ENCODE assay signal across 8 cellular contexts in the genomic region with DNA sequence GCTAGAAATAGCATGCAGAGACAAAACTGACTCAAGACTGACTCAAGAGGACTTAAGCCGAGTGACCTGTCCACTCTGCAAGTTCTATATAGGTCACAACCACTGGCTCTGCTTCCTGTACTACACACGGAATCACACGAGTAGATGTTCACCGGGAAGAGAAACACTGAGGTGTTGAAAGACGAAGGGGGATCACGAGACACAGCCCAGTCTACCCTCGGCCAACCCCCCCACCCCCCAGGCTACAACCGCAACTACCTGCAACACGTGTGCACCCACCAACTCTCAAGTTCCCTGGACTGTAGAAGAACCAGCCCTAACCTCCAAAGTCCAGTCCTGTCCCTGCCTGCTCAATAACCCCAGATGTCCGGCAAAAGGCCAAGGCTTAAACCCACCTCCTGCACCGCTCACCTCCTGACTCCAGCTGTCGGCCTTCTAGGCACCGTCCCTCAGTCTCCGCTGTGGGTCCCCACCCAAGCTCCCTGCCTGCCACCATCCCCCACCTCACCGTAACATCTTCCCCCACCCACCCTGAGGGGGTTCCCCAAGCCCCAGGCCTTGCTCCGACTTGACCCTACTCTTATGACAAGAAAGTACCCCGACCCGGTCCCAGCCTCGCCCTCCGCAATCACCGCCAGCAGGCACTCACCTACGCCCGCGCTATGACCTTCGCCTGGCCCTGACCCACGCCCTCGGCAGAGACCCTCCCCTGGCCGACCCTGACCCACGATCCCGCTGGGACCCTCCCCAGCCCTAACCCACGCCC. TPM values are rescaled to one million over a fixed set of nuclear protein-coding genes. Genes with fewer than 3 reads are reported as not detected.
DNase-seq lines count a peak whose midpoint lies in the region; ATAC-seq and TF ChIP-seq lines count a peak whose summit lies in the region.

No MANE protein-coding gene starts in this region.

- no peak for TF ChIP-seq CTCF in BJ (IDR thresholded peaks at IDR 0.05; ENCODE audit: insufficient read depth, low read depth, low read length)
- no peak for TF ChIP-seq CTCF in PC-3 (conservative IDR thresholded peaks at IDR 0.05; ENCODE audit: low read depth, low read length)
- TF ChIP-seq CTCF in colonic mucosa (IDR thresholded peaks at IDR 0.05), result no peak
- no peak for TF ChIP-seq CTCF in lower lobe of right lung (IDR thresholded peaks at IDR 0.05)
- TF ChIP-seq CTCF in tibial artery (IDR thresholded peaks at IDR 0.05), result no peak

- DNase-seq in BJ (ENCODE audit: low read depth) (no peak), PC-3 (no peak), colonic mucosa (peak; percentile 58), lower lobe of right lung (no peak), tibial artery (peak in 1 of 2 donors; percentile 72), SIG-M5 (lab: John Stamatoyannopoulos, UW) (no peak)

- H3K79me2 ChIP-seq in PC-3 (ENCODE audit: low read length), result peaks cover 57% of the 10 kb centered on the region

- H3K4me3 ChIP-seq in BJ (ENCODE audit: low read depth, low read length), result peak overlapping the region; percentile 100
- peak overlapping the region; percentile 83 for H3K4me3 ChIP-seq in PC-3 (ENCODE audit: low read length)
- H3K4me3 ChIP-seq in colonic mucosa, result peak overlapping the region; percentile 96
- peak overlapping the region; percentile 97 for H3K4me3 ChIP-seq in lower lobe of right lung
- H3K4me3 ChIP-seq in tibial artery, result peak overlapping the region; percentile 99 to 100

- H3K9me2 ChIP-seq in PC-3 (replicated peaks; ENCODE audit: low read length), result no peaks in the 10 kb centered on the region

- BruUV-seq in PC-3 (replicated peaks; lab: Mats Ljungman, UMichigan), result TSS peak; percentile 54

- H3K27ac ChIP-seq in PC-3 (ENCODE audit: low read length), result peak overlapping the region; percentile 57
- peak overlapping the region; percentile 91 for H3K27ac ChIP-seq in colonic mucosa
- H3K27ac ChIP-seq in lower lobe of right lung, result peak overlapping the region; percentile 96
- H3K27ac ChIP-seq in tibial artery, result peak overlapping the region; percentile 86 to 95

- ATAC-seq in GM21717 (IDR thresholded peaks at IDR 0.05; ENCODE audit: unreplicated experiment), result peak; percentile 5
- ATAC-seq in PC-3, result peak; percentile 13
- ATAC-seq in lower lobe of right lung, result peak; percentile 20 to 25
- ATAC-seq in GM21786 (IDR thresholded peaks at IDR 0.05; ENCODE audit: unreplicated experiment), result no peak

- CTCF ChIA-PET in BJ (lab: Yijun Ruan, JAX), result interaction anchor here (1.5 kb wide), 1 partner anchor 10 kb away, joined by 3 read pairs; no protein-coding TSS in a partner anchor
- CTCF ChIA-PET in PC-3 (lab: Charles Lee), result no interaction called here

- no peaks in the 10 kb centered on the region for H3K9me3 ChIP-seq in PC-3 (ENCODE audit: low read length)
- no peaks in the 10 kb centered on the region for H3K9me3 ChIP-seq in colonic mucosa
- no peaks in the 10 kb centered on the region for H3K9me3 ChIP-seq in lower lobe of right lung
- no peaks in the 10 kb centered on the region for H3K9me3 ChIP-seq in tibial artery

- peak overlapping the region; percentile 99 for H3K4me2 ChIP-seq in PC-3 (ENCODE audit: low read length)

- H3K36me3 ChIP-seq in BJ (ENCODE audit: control insufficient read depth, insufficient read depth, low read length) (0 out of 2 replicates have a peak, but pooled peaks cover 3% of the 10 kb centered on the region), PC-3 (ENCODE audit: low read depth, low read length) (no peaks in the 10 kb centered on the region), colonic mucosa (no peaks in the 10 kb centered on the region), lower lobe of right lung (peaks cover 2% of the 10 kb centered on the region), tibial artery (no peaks in the 10 kb centered on the region)

- H3K9ac ChIP-seq in PC-3 (ENCODE audit: low read length), result peak overlapping the region; percentile 97
- H3K9ac ChIP-seq in colonic mucosa (ENCODE audit: low read depth in 2 of 2, low read length in 2 of 2), result peak overlapping the region; percentile 95 to 99

- intact Hi-C loops in PC-3 (cut with micrococcal nuclease) (no loop called here), colonic mucosa (cut with DNase I) (no loop called here), lower lobe of right lung (cut with DNase I) (no loop called here), tibial artery (cut with DNase I; ENCODE audit: low total_unique reads) (loop anchor here (5.0 to 10.0 kb wide), 2 partner anchors 41 to 147 kb away; partner anchors contain the start of gene DGKQ)

- H3F3A ChIP-seq in PC-3 (ENCODE audit: low read length, unreplicated experiment), result no peaks in the 10 kb centered on the region

- POLR2A ChIA-PET in BJ (lab: Charles Lee), result interaction anchor here (0.5 kb wide), 1 partner anchor 204 kb away, joined by 5 read pairs; no protein-coding TSS in a partner anchor
- POLR2A ChIA-PET in PC-3 (lab: Charles Lee; ENCODE audit: unreplicated experiment), result interaction anchor here (0.6 to 0.8 kb wide), 2 partner anchors 157 to 258 kb away, joined by 4 to 5 read pairs; no protein-coding TSS in a partner anchor

- H4K20me1 ChIP-seq in PC-3 (ENCODE audit: low read length), result peaks cover 22% of the 10 kb centered on the region

- peak overlapping the region; percentile 43; the same call in 1 of the 2 replicates for H2AFZ ChIP-seq in PC-3 (ENCODE audit: low read length)

- H3K4me1 ChIP-seq in PC-3 (ENCODE audit: insufficient read depth, low read length) (peaks cover 17% of the 10 kb centered on the region), colonic mucosa (peaks cover 19% of the 10 kb centered on the region), lower lobe of right lung (peaks cover 34% of the 10 kb centered on the region), tibial artery (peaks cover 0 to 50% (median 34%) of the 10 kb centered on the region in 4 donors)

- H3K27me3 ChIP-seq in BJ (ENCODE audit: control insufficient read depth, insufficient read depth, low read length) (no peaks in the 10 kb centered on the region), PC-3 (ENCODE audit: low read length) (no peaks in the 10 kb centered on the region), colonic mucosa (no peaks in the 10 kb centered on the region), lower lobe of right lung (ENCODE audit: low read depth) (no peaks in the 10 kb centered on the region), tibial artery (no peaks in the 10 kb centered on the region)

RNA-seq across cellular contexts. Expression of gene GAK, which starts 0.7 kb away (rescaled TPM):
- 20.0 and 26.3 TPM in 2 replicates for polyA plus RNA-seq in BJ (2011; rRNA removed)
- 31.9 and 38.3 TPM in 2 replicates for polyA minus RNA-seq in BJ (2011; rRNA and poly(A)+ RNA removed)
- 117 and 175 TPM in 2 replicates for total RNA-seq in PC-3 (2014; rRNA removed)
- total RNA-seq in colonic mucosa, result 100 to 1,000 TPM; 198 to 266 TPM
- total RNA-seq in lower lobe of right lung, result 130 TPM

RNA-seq across cellular contexts. Expression of gene TMEM175, which starts 0.9 kb away (rescaled TPM):
- polyA plus RNA-seq in BJ (2011; rRNA removed), result 44.7 and 77.8 TPM in 2 replicates
- 27.8 and 31.3 TPM in 2 replicates for polyA minus RNA-seq in BJ (2011; rRNA and poly(A)+ RNA removed)
- 18.5 and 25.1 TPM in 2 replicates for total RNA-seq in PC-3 (2014; rRNA removed)
- total RNA-seq in colonic mucosa, result 10 to 100 TPM; 17.7 to 30.2 TPM
- 45.3 TPM for total RNA-seq in lower lobe of right lung

RNA-seq across cellular contexts. Expression of gene DGKQ, which starts 42.0 kb away (rescaled TPM):
- 3.7 and 6.5 TPM in 2 replicates for polyA plus RNA-seq in BJ (2011; rRNA removed)
- polyA minus RNA-seq in BJ (2011; rRNA and poly(A)+ RNA removed), result 3.8 and 4.3 TPM in 2 replicates
- total RNA-seq in PC-3 (2014; rRNA removed) (14.2 and 23.5 TPM in 2 replicates), colonic mucosa (10 to 100 TPM; 39.4 to 68.2 TPM), lower lobe of right lung (18.8 TPM)

RNA-seq across cellular contexts. Expression of gene IDUA, which starts 55.5 kb away (rescaled TPM):
- polyA plus RNA-seq in BJ (2011; rRNA removed), result 7.5 and 13.2 TPM in 2 replicates
- polyA minus RNA-seq in BJ (2011; rRNA and poly(A)+ RNA removed), result 3.5 and 5.6 TPM in 2 replicates
- 10.1 and 10.3 TPM in 2 replicates for total RNA-seq in PC-3 (2014; rRNA removed)
- total RNA-seq in colonic mucosa, result 10 to 100 TPM; 18.8 to 22.4 TPM
- 46.0 TPM for total RNA-seq in lower lobe of right lung
